ENCODE assay signal across 8 cellular contexts in genomic region chr7:145539910-145540309, GRCh38.
"Had no signal": no experiment of that assay in that cellular context is flagged by ENCODE, and none has a peak within 500 bp of the region (broad histone marks: within the 10 kb centered on the region; RNA-seq: fewer than 3 reads in every experiment).

No MANE protein-coding gene starts in this region.

- H3K4me3 ChIP-seq: GM12878 had no signal

- ATAC-seq: GM12878 had no signal

- FAIRE-seq: G401.6, GM12878, GM12891, GM12892, GM18507, GM19239 had no signal

- DNase-seq: GDM1, GF-D8 had no signal
